ENCODE assay signal across 26 cellular contexts in genomic region chr1:209057901-209058300, GRCh38.
"Had no signal": no experiment of that assay in that cellular context is flagged by ENCODE, and none has a peak within 500 bp of the region (broad histone marks: within the 10 kb centered on the region; RNA-seq: fewer than 3 reads in every experiment).

No MANE protein-coding gene starts in this region.

- H3K27me3 ChIP-seq: colonic mucosa, esophagus squamous epithelium, gastrocnemius medialis, heart right ventricle, left lung had no signal

- H3K27ac ChIP-seq: colonic mucosa, epithelial cell of prostate, esophagus squamous epithelium, gastrocnemius medialis, heart right ventricle, left lung, lower lobe of right lung had no signal

- FAIRE-seq: endometrium, islet of Langerhans, keratinocyte had no signal

- H3K9me3 ChIP-seq: colonic mucosa, esophagus squamous epithelium had no signal

- H3K4me3 ChIP-seq: colonic mucosa, esophagus squamous epithelium, gastrocnemius medialis, heart right ventricle, left lung, lower lobe of right lung, mucosa of descending colon had no signal

- DNase-seq: colonic mucosa; cortex of kidney; effector CD8-positive, alpha-beta T cell; effector memory CD8-positive, alpha-beta T cell; endodermal cell; erythroblast; esophagus squamous epithelium; foreskin fibroblast; foreskin melanocyte; gastrocnemius medialis; glutamatergic neuron; head of caudate nucleus; heart right ventricle; hippocampal formation; left cardiac atrium; left lung; left ventricle myocardium superior; lower lobe of right lung; mesenchymal stem cell; mucosa of descending colon; naive B cell had no signal

- H3K36me3 ChIP-seq: colonic mucosa, esophagus squamous epithelium, gastrocnemius medialis, heart right ventricle, left lung, lower lobe of right lung had no signal

- H3K4me1 ChIP-seq: colonic mucosa, esophagus squamous epithelium, gastrocnemius medialis, heart right ventricle, left lung, lower lobe of right lung had no signal

- ATAC-seq: effector memory CD8-positive, alpha-beta T cell; esophagus mucosa; gastrocnemius medialis; heart right ventricle; left cardiac atrium; left lung; left ventricle myocardium superior; lower lobe of right lung; mucosa of descending colon had no signal
